ENCODE assay signal across 13 cellular contexts in the genomic region with DNA sequence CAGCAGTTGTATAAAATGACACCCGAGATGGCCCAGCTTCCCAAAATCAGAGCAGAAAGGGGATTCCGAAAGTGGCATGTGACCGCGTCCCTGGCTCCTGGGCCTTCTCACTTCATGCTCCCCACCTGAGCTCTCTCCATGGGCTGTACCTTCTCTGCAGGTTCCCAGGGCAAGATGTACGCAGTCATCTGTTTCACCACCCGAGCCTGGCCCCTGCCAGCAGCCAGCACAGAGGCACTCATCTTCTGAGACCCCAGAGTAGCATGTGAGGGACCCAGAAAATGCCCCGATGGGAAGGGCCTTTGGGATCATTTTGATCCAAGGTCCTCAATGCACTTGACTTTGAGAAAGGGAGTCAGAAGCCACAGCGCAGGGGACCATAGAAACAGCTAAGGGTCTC.
DNase-seq lines count a peak whose midpoint lies in the region; ATAC-seq and TF ChIP-seq lines count a peak whose summit lies in the region.
"Had no signal": no experiment of that assay in that cellular context is flagged by ENCODE, and none has a peak within 500 bp of the region (broad histone marks: within the 10 kb centered on the region; RNA-seq: fewer than 3 reads in every experiment).

No MANE protein-coding gene starts in this region.

- H3K27me3 ChIP-seq in gastroesophageal sphincter, result no peaks in the 10 kb centered on the region

- no peak for TF ChIP-seq CTCF in gastroesophageal sphincter (IDR thresholded peaks at IDR 0.05)

- peaks cover 0 to 3% of the 10 kb centered on the region in 2 donors for H3K9me3 Mint-ChIP-seq in stimulated activated naive CD8-positive, alpha-beta T cell treated with anti-CD3 and anti-CD28 coated beads, Interleukin-15, amount 100 ng/mL, for 72 hours

- ATAC-seq in stimulated activated naive CD8-positive, alpha-beta T cell treated with anti-CD3 and anti-CD28 coated beads, Interleukin-15, amount 100 ng/mL, for 72 hours, result peak; percentile 4
- no peak for ATAC-seq in stimulated activated naive CD8-positive, alpha-beta T cell treated with anti-CD3 and anti-CD28 coated beads, Interleukin-15, Interleukin-2, amounts not matched to agents 100 U/mL and 50 U/mL, for 24 hours
- ATAC-seq in gastroesophageal sphincter, result peak; percentile 25
- no peak for ATAC-seq in HG02970 (IDR thresholded peaks at IDR 0.05; ENCODE audit: low FRiP score, unreplicated experiment)
- ATAC-seq: CD8-positive, alpha-beta T cell had no signal

- no peak for TF ChIP-seq POLR2A in gastroesophageal sphincter (IDR thresholded peaks at IDR 0.05)

- no peaks in the 10 kb centered on the region for H3K36me3 ChIP-seq in KOPT-K1 (ENCODE audit: insufficient read depth, low read length)
- no peaks in the 10 kb centered on the region for H3K36me3 ChIP-seq in gastroesophageal sphincter

- no peaks in the 10 kb centered on the region for H3K27me3 Mint-ChIP-seq in stimulated activated naive CD8-positive, alpha-beta T cell treated with anti-CD3 and anti-CD28 coated beads, Interleukin-15, amount 100 ng/mL, for 72 hours

- H3K27ac ChIP-seq in KOPT-K1 (ENCODE audit: low read depth, low read length, poor library complexity, severe bottlenecking) (peak overlapping the region; percentile 47), gastroesophageal sphincter (no peak overlapping the region)
- H3K27ac ChIP-seq: C4-2B, GM23248 had no signal

- H3K4me3 Mint-ChIP-seq in stimulated activated naive CD8-positive, alpha-beta T cell treated with anti-CD3 and anti-CD28 coated beads, Interleukin-15, amount 100 ng/mL, for 72 hours, result no peak overlapping the region
- H3K4me3 Mint-ChIP-seq: CD8-positive, alpha-beta T cell had no signal

- peak overlapping the region in 1 of 2 donors; percentile 8 for H3K27ac Mint-ChIP-seq in stimulated activated naive CD8-positive, alpha-beta T cell treated with anti-CD3 and anti-CD28 coated beads, Interleukin-15, amount 100 ng/mL, for 72 hours
- H3K27ac Mint-ChIP-seq: CD8-positive, alpha-beta T cell had no signal

- H3K4me1 ChIP-seq in gastroesophageal sphincter, result no peaks in the 10 kb centered on the region

- no peak for TF ChIP-seq EP300 in gastroesophageal sphincter (IDR thresholded peaks at IDR 0.05)

- H3K4me1 Mint-ChIP-seq in stimulated activated naive CD8-positive, alpha-beta T cell treated with anti-CD3 and anti-CD28 coated beads, Interleukin-15, amount 100 ng/mL, for 72 hours, result peaks cover 26% of the 10 kb centered on the region

- no peak for DNase-seq in stimulated activated naive CD8-positive, alpha-beta T cell treated with anti-CD3 and anti-CD28 coated beads, Interleukin-15, amount 100 ng/mL, for 72 hours
- no peak for DNase-seq in stimulated activated naive CD8-positive, alpha-beta T cell treated with anti-CD3 and anti-CD28 coated beads, Interleukin-15, Interleukin-2, amounts not matched to agents 100 U/mL and 50 U/mL, for 24 hours
- DNase-seq in activated CD8-positive, alpha-beta memory T cell treated with anti-CD3 and anti-CD28 coated beads for 24 hours, result no peak
- no peak for DNase-seq in cerebellum (ENCODE audit: low spot score)
- DNase-seq: ACHN; CD8-positive, alpha-beta T cell; COR-L47; GF-D8 had no signal

- H3K4me3 ChIP-seq in gastroesophageal sphincter, result no peak overlapping the region
- H3K4me3 ChIP-seq: GM23248 had no signal

- 90 to 96% methylated on average over 2 to 5 of the region's 8 CpGs for WGBS in gastroesophageal sphincter (ENCODE audit: low coverage in 1 of 2), 2 donors

- no peaks in the 10 kb centered on the region for H3K9me3 ChIP-seq in KOPT-K1 (ENCODE audit: insufficient read depth, low read length, poor library complexity, severe bottlenecking)
- H3K9me3 ChIP-seq in gastroesophageal sphincter, result no peaks in the 10 kb centered on the region

Comparison
In these comparisons a context has a peak if more than half of its experiments do, and no peak if none do; other contexts are left out.
1. ATAC-seq: peak in stimulated activated naive CD8-positive, alpha-beta T cell treated with anti-CD3 and anti-CD28 coated beads, Interleukin-15, amount 100 ng/mL, for 72 hours (single experiment) and gastroesophageal sphincter (single experiment); none in stimulated activated naive CD8-positive, alpha-beta T cell treated with anti-CD3 and anti-CD28 coated beads, Interleukin-15, Interleukin-2, amounts not matched to agents 100 U/mL and 50 U/mL, for 24 hours (single experiment) and HG02970 (single experiment).